ENCODE assay signal across 9 cellular contexts in genomic region chr10:64733980-64734379, GRCh38.
DNase-seq lines count a peak whose midpoint lies in the region; ATAC-seq, FAIRE-seq and TF ChIP-seq lines count a peak whose summit lies in the region.
"Had no signal": no experiment of that assay in that cellular context is flagged by ENCODE, and none has a peak within 500 bp of the region (broad histone marks: within the 10 kb centered on the region; RNA-seq: fewer than 3 reads in every experiment).

No MANE protein-coding gene starts in this region.

- TF ChIP-seq POLR2A in K562 (conservative IDR thresholded peaks at IDR 0.05) = no peak

- no peak overlapping the region for H2AFZ ChIP-seq in K562 (ENCODE audit: low read depth, low read length)
- H2AFZ ChIP-seq in neural progenitor cell (replicated peaks) = no peak overlapping the region

- H3K9me1 ChIP-seq in K562 (ENCODE audit: control insufficient read depth, insufficient read depth, low read length) = no peaks in the 10 kb centered on the region

- no peak overlapping the region for H3K4me3 ChIP-seq in Jurkat, Clone E6-1 (ENCODE audit: low read length)
- H3K4me3 ChIP-seq in K562 (no peak overlapping the region), neural progenitor cell (no peak overlapping the region), MG63 (no peak overlapping the region)

- H3K9me3 Mint-ChIP-seq in neural progenitor cell = peaks cover 5% of the 10 kb centered on the region
- peaks cover 7 to 13% (median 11%) of the 10 kb centered on the region in 3 donors for H3K9me3 Mint-ChIP-seq in T-cell

- no peak overlapping the region for H3K27ac Mint-ChIP-seq in neural progenitor cell
- H3K27ac Mint-ChIP-seq in T-cell = no peak overlapping the region

- H3K4me3 Mint-ChIP-seq in neural progenitor cell = no peak overlapping the region
- no peak overlapping the region for H3K4me3 Mint-ChIP-seq in T-cell

- H3K27me3 Mint-ChIP-seq in neural progenitor cell (ENCODE audit: insufficient read depth, low read depth) = no peaks in the 10 kb centered on the region
- no peaks in the 10 kb centered on the region for H3K27me3 Mint-ChIP-seq in T-cell

- ATAC-seq in GM18498 (IDR thresholded peaks at IDR 0.05; ENCODE audit: unreplicated experiment) (peak; percentile 54), K562 (peak; percentile 58; the same call in 2 of the 3 replicates), T-cell (replicated peaks in 1 of 4) (no peak)

- H3K36me3 Mint-ChIP-seq in neural progenitor cell = no peaks in the 10 kb centered on the region
- H3K36me3 Mint-ChIP-seq in T-cell = no peaks in the 10 kb centered on the region

- H3K4me1 ChIP-seq in K562 (replicated peaks in 1 of 2; ENCODE audit: control insufficient read depth in 2 of 2, insufficient read depth in 2 of 2, low read length in 2 of 2) = no peaks in the 10 kb centered on the region; a peak in 2 of 5 replicates
- no peaks in the 10 kb centered on the region for H3K4me1 ChIP-seq in neural progenitor cell

- H3K36me3 ChIP-seq in K562 (ENCODE audit: control insufficient read depth, insufficient read depth, low read length) = no peaks in the 10 kb centered on the region
- no peaks in the 10 kb centered on the region for H3K36me3 ChIP-seq in neural progenitor cell
- H3K36me3 ChIP-seq in MG63 = no peaks in the 10 kb centered on the region

- H4K20me1 ChIP-seq in K562 (replicated peaks; ENCODE audit: control insufficient read depth, insufficient read depth, low read length) = no peaks in the 10 kb centered on the region
- H4K20me1 ChIP-seq in neural progenitor cell (ENCODE audit: low read depth) = no peaks in the 10 kb centered on the region

- H3K9me3 ChIP-seq in K562 (replicated peaks; ENCODE audit: control insufficient read depth, insufficient read depth, low read depth, low read length) (no peaks in the 10 kb centered on the region; the same call in 1 of the 2 replicates), neural progenitor cell (ENCODE audit: low read depth) (peaks cover 6% of the 10 kb centered on the region), MG63 (no peaks in the 10 kb centered on the region)

- TF ChIP-seq EP300 in K562 (IDR thresholded peaks at IDR 0.05; ENCODE audit: low read length) = no peak

- H3K27me3 ChIP-seq in K562 (ENCODE audit: control insufficient read depth in 2 of 2, insufficient read depth in 2 of 2, low read length in 2 of 2) = no peaks in the 10 kb centered on the region
- H3K27me3 ChIP-seq in neural progenitor cell = no peaks in the 10 kb centered on the region
- H3K27me3 ChIP-seq in MG63 = no peaks in the 10 kb centered on the region

- peak; percentile 35 for DNase-seq in Jurkat, Clone E6-1 (ENCODE audit: low read depth, low spot score)
- DNase-seq in K562 (ENCODE audit: extremely low read depth in 1 of 4, low spot score in 3 of 4) (peak in 2 of 4 experiments; percentile 11 to 51), neural progenitor cell (ENCODE audit: low spot score) (peak; percentile 54), T-cell (no peak), middle frontal gyrus (ENCODE audit: extremely low spot score, low spot score) (no peak), MG63 (no peak), NK-92 (lab: John Stamatoyannopoulos, UW; ENCODE audit: unreplicated experiment) (no peak)
- DNase-seq: activated T-cell treated with anti-CD3 and anti-CD28 coated beads, Interleukin-2, amount 50 U/mL, for 1 hour had no signal

- H3K9ac ChIP-seq in K562 (ENCODE audit: insufficient read depth in 1 of 2, low read depth in 2 of 2, low read length in 2 of 2) = no peak overlapping the region
- no peak overlapping the region for H3K9ac ChIP-seq in neural progenitor cell

- in situ Hi-C loops in K562 (cut with MboI) = no loop called here

- TF ChIP-seq CTCF in K562 (IDR thresholded peaks at IDR 0.05 in 2 of 3, conservative IDR thresholded peaks at IDR 0.05 in 1 of 3; ENCODE audit: insufficient read depth in 2 of 3, low read depth in 1 of 3, low read length in 3 of 3) = peak in 2 of 3 experiments; percentile 29 to 38; a peak in 3 of 6 replicates
- TF ChIP-seq CTCF in neural progenitor cell (IDR thresholded peaks at IDR 0.05) = peak; percentile 66

- POLR2A ChIA-PET in K562 (lab: Yijun Ruan, JAX) (no interaction called here), T-cell (lab: Charles Lee) (no interaction called here)

- no peak for FAIRE-seq in K562 (lab: Jason Lieb, UNC)

- H3K27ac ChIP-seq in K562 (ENCODE audit: extremely low read depth, low read depth, low read length) (no peak overlapping the region), neural progenitor cell (no peak overlapping the region)

- intact Hi-C loops in K562 (cut with micrococcal nuclease) = no loop called here

- no peak overlapping the region for H3K4me2 ChIP-seq in K562 (ENCODE audit: insufficient read depth, low read length)
- H3K4me2 ChIP-seq in neural progenitor cell = no peak overlapping the region

- BruUV-seq in K562 (replicated peaks; lab: Mats Ljungman, UMichigan) = no TSS peak

- no peaks in the 10 kb centered on the region for H3K4me1 Mint-ChIP-seq in neural progenitor cell
- H3K4me1 Mint-ChIP-seq in T-cell = no peaks in the 10 kb centered on the region

- CTCF ChIA-PET in K562 (lab: Yijun Ruan, JAX; ENCODE audit: low intra/inter-chr PET ratio) = no interaction called here
- CTCF ChIA-PET in T-cell (lab: Charles Lee) = no interaction called here

- TF ChIP-seq RAD21 in K562 (CRISPR knock-in tag; conservative IDR thresholded peaks at IDR 0.05 in 1 of 2, IDR thresholded peaks at IDR 0.05 in 1 of 2) = peak; percentile 24 to 58

- no peaks in the 10 kb centered on the region for H3F3A ChIP-seq in neural progenitor cell (ENCODE audit: low read depth)

- H3K79me2 ChIP-seq in K562 (ENCODE audit: control insufficient read depth, insufficient read depth, low read length) (no peaks in the 10 kb centered on the region), neural progenitor cell (ENCODE audit: low read depth) (no peaks in the 10 kb centered on the region)

TF ChIP-seq in K562, 482 proteins besides CTCF, POLR2A, EP300 and RAD21:
- TF ChIP-seq ZNF444 (CRISPR knock-in tag; IDR thresholded peaks at IDR 0.05) (no peak), ARHGAP35 (IDR thresholded peaks at IDR 0.05; ENCODE audit: partially characterized antibody) (no peak), ZC3H4 (CRISPR knock-in tag; IDR thresholded peaks at IDR 0.05; ENCODE audit: borderline replicate concordance) (no peak), CXXC5 (CRISPR knock-in tag; IDR thresholded peaks at IDR 0.05) (no peak), ZFX (CRISPR knock-in tag; IDR thresholded peaks at IDR 0.05) (no peak), CAMTA2 (CRISPR knock-in tag; conservative IDR thresholded peaks at IDR 0.05) (no peak), ZNF408 (CRISPR knock-in tag; IDR thresholded peaks at IDR 0.05; ENCODE audit: low read depth) (no peak), MAX (CRISPR knock-in tag; IDR thresholded peaks at IDR 0.05) (no peak), RAD51 (IDR thresholded peaks at IDR 0.05; ENCODE audit: borderline replicate concordance, low read depth) (no peak), SRSF7 (optimal IDR thresholded peaks at IDR 0.05; ENCODE audit: low read depth, low read length) (no peak), AFF4 (CRISPR knock-in tag; IDR thresholded peaks at IDR 0.05) (no peak), MCM3 (IDR thresholded peaks at IDR 0.05) (no peak), SMARCA5 (IDR thresholded peaks at IDR 0.05) (no peak), TEAD1 (CRISPR knock-in tag; IDR thresholded peaks at IDR 0.05) (no peak), BRD4 (IDR thresholded peaks at IDR 0.05) (no peak), SRF (CRISPR knock-in tag; IDR thresholded peaks at IDR 0.05) (no peak)

Comparison
In these comparisons a context has a peak if more than half of its experiments do, and no peak if none do; other contexts are left out.
1. ATAC-seq: peak in GM18498 (single experiment) and K562 (single experiment); none in T-cell (0 of 4).
2. DNase-seq: peak in Jurkat, Clone E6-1 (single experiment) and neural progenitor cell (single experiment); none in T-cell (0 of 34), middle frontal gyrus (single experiment), MG63 (single experiment) and NK-92 (single experiment).